ENCODE assay signal across 8 cellular contexts in the genomic region with DNA sequence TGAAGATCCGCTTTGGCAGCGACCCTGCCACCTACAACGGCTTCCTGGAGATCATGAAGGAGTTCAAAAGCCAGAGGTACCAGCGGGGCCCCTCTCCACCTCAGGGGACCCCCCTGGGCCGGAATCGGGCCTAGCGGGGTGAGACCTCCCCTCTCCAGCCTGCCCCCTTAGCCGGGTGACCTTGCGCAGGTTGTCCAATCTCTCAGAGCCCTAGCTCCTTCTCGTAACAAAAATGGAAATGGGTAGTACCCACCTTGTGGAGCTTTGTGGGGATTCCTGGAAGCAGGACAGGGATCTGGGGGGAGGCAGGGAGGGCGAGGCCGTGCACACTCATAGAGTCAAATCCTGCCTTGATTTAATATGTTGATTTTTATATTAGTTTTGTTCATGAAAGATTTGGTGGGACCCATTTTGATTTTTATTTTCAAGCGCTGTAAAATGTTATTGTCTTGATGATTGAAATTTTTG. TPM values are rescaled to one million over a fixed set of nuclear protein-coding genes. Genes with fewer than 3 reads are reported as not detected.
DNase-seq lines count a peak whose midpoint lies in the region; ATAC-seq and TF ChIP-seq lines count a peak whose summit lies in the region.

No MANE protein-coding gene starts in this region.

- H3K4me1 ChIP-seq in colonic mucosa (peaks cover 4% of the 10 kb centered on the region), muscle layer of duodenum (ENCODE audit: control insufficient read depth in 1 of 2, insufficient read depth in 2 of 2, low read length in 2 of 2) (peaks cover 4 to 21% of the 10 kb centered on the region in 2 donors)

- H3K9me3 ChIP-seq in colonic mucosa: no peaks in the 10 kb centered on the region
- no peaks in the 10 kb centered on the region for H3K9me3 ChIP-seq in muscle layer of duodenum (ENCODE audit: control insufficient read depth in 1 of 2, low read length in 2 of 2)

- H3K27ac ChIP-seq in colonic mucosa: peak overlapping the region; percentile 40
- H3K27ac ChIP-seq in muscle layer of duodenum (ENCODE audit: low read length): peak overlapping the region; percentile 13

- no peak for TF ChIP-seq RAD21 in Ishikawa (IDR thresholded peaks at IDR 0.05; ENCODE audit: low read depth)

- no peak for TF ChIP-seq CTCF in AG04449 (IDR thresholded peaks at IDR 0.05; ENCODE audit: insufficient read depth, low read length, missing control alignments)
- no peak for TF ChIP-seq CTCF in colonic mucosa (IDR thresholded peaks at IDR 0.05)

- no peak for TF ChIP-seq EP300 in Ishikawa (IDR thresholded peaks at IDR 0.05; ENCODE audit: borderline replicate concordance)

- DNase-seq in AG04449 (ENCODE audit: low read depth, low spot score): no peak
- no peak for DNase-seq in colonic mucosa
- DNase-seq in ACHN: no peak
- no peak for DNase-seq in T1000 (lab: John Stamatoyannopoulos, UW)
- no peak for DNase-seq in NCI-H187 treated with DMSO at 0.1 percent for 48 hours (lab: John Stamatoyannopoulos, UW)

- peak overlapping the region; percentile 87 for H3K4me3 ChIP-seq in AG04449 (ENCODE audit: low read depth, low read length)
- H3K4me3 ChIP-seq in colonic mucosa: peak overlapping the region; percentile 81
- peak overlapping the region; percentile 85 to 86 for H3K4me3 ChIP-seq in muscle layer of duodenum (ENCODE audit: low read depth in 1 of 2, low read length in 2 of 2)

- H3K27me3 ChIP-seq in colonic mucosa: no peaks in the 10 kb centered on the region
- H3K27me3 ChIP-seq in muscle layer of duodenum (ENCODE audit: low read depth, low read length): no peaks in the 10 kb centered on the region

- H3K36me3 ChIP-seq in colonic mucosa: peaks cover 12% of the 10 kb centered on the region
- H3K36me3 ChIP-seq in muscle layer of duodenum (ENCODE audit: control insufficient read depth in 1 of 2, insufficient read depth in 2 of 2, low read length in 2 of 2): peaks cover 26 to 33% of the 10 kb centered on the region in 2 donors

- intact Hi-C loops in colonic mucosa (cut with DNase I): no loop called here

- in situ Hi-C loops in ACHN (cut with HindIII; ENCODE audit: low pct_ligation_motif_present, low pct_unique_long_range_greater_than_20kb, low sequenced_read_pairs): no loop called here

- H3K9ac ChIP-seq in colonic mucosa (ENCODE audit: low read depth in 2 of 2, low read length in 2 of 2): peak overlapping the region; percentile 52 to 70

- POLR2A ChIA-PET in AG04449 (lab: Yijun Ruan, JAX): interaction anchor here (1.0 kb wide), 1 partner anchor 13 kb away, joined by 3 read pairs; no protein-coding TSS in a partner anchor

- ATAC-seq in GM21529 (IDR thresholded peaks at IDR 0.05; ENCODE audit: unreplicated experiment): no peak

- CTCF ChIA-PET in AG04449 (lab: Yijun Ruan, JAX): interaction anchor here (2.0 kb wide), 1 partner anchor 51 kb away, joined by 5 read pairs; no protein-coding TSS in a partner anchor

TF ChIP-seq in Ishikawa, 13 proteins besides CTCF, POLR2A, EP300 and RAD21:
- peak; percentile 8; the same call in 1 of the 2 replicates for TF ChIP-seq ZBTB7A (IDR thresholded peaks at IDR 0.05; ENCODE audit: low read depth)
- TF ChIP-seq TCF12 (IDR thresholded peaks at IDR 0.05; ENCODE audit: low read depth): no peak
- no peak for TF ChIP-seq FOXM1 (IDR thresholded peaks at IDR 0.05; ENCODE audit: borderline replicate concordance, low read depth)
- TF ChIP-seq, protein P1, sequence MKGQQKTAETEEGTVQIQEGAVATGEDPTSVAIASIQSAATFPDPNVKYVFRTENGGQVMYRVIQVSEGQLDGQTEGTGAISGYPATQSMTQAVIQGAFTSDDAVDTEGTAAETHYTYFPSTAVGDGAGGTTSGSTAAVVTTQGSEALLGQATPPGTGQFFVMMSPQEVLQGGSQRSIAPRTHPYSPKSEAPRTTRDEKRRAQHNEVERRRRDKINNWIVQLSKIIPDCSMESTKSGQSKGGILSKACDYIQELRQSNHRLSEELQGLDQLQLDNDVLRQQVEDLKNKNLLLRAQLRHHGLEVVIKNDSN (IDR thresholded peaks at IDR 0.05): no peak
- TF ChIP-seq CEBPB (IDR thresholded peaks at IDR 0.05): no peak

RNA-seq across cellular contexts. Expression of gene SIN3B, which starts 0.7 kb away (rescaled TPM):
- 10 to 100 TPM; 19.8 to 31.0 TPM for total RNA-seq in colonic mucosa

RNA-seq across cellular contexts. Expression of gene F2RL3, which starts 58.9 kb away (rescaled TPM):
- under 1 TPM; 0.84 to 0.98 TPM for total RNA-seq in colonic mucosa
